ENCODE assay signal across 8 cellular contexts in the genomic region with DNA sequence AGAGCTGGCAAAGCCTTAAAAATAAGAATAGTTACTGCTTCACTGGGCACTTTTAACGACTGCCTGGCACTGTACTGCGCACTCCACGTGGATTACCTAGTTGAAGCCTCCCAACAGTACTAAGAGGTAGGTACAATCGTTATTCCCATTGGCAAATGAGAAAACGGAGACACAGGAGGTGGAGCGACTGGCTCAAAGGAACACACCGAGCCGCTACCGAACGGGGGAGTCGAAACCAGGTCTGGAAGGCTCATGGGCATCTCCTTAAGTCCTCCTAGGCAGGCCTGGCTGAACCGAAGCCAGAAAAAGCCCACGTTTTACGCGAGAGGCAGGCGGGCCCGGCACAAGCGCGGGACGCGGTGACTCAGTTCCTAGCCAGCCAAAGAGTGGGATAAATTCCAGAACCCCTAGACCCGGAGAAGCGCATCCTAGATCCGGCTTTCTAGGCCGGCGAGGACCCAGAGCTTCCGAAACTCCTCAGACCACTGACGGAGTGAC. TPM values are rescaled to one million over a fixed set of nuclear protein-coding genes. Genes with fewer than 3 reads are reported as not detected.
DNase-seq lines count a peak whose midpoint lies in the region; ATAC-seq and TF ChIP-seq lines count a peak whose summit lies in the region.

No MANE protein-coding gene starts in this region.

- H3K9ac ChIP-seq in endocrine pancreas (ENCODE audit: control insufficient read depth, insufficient read depth, low read length): peak overlapping the region; percentile 89

- peak overlapping the region; percentile 75 for H3K4me3 ChIP-seq in endocrine pancreas (ENCODE audit: control insufficient read depth, insufficient read depth, low read length)

- H3K9me3 Mint-ChIP-seq in activated CD8-positive, alpha-beta memory T cell treated with anti-CD3 and anti-CD28 coated beads, Interleukin-2, amount 10 ng/mL, durations not matched to agents 7 days and 5 days (ENCODE audit: low read depth): no peaks in the 10 kb centered on the region
- H3K9me3 Mint-ChIP-seq in activated CD4-positive, alpha-beta T cell treated with anti-CD3 and anti-CD28 coated beads, Interleukin-2, amount 10 ng/mL, durations not matched to agents 7 days and 5 days: no peaks in the 10 kb centered on the region
- H3K9me3 Mint-ChIP-seq in mesothelial cell of epicardium: no peaks in the 10 kb centered on the region

- no peaks in the 10 kb centered on the region for H3K27me3 Mint-ChIP-seq in activated CD8-positive, alpha-beta memory T cell treated with anti-CD3 and anti-CD28 coated beads, Interleukin-2, amount 10 ng/mL, durations not matched to agents 7 days and 5 days
- no peaks in the 10 kb centered on the region for H3K27me3 Mint-ChIP-seq in activated CD4-positive, alpha-beta T cell treated with anti-CD3 and anti-CD28 coated beads, Interleukin-2, amount 10 ng/mL, durations not matched to agents 7 days and 5 days
- no peaks in the 10 kb centered on the region for H3K27me3 Mint-ChIP-seq in mesothelial cell of epicardium (ENCODE audit: low read depth)

- H3K36me3 Mint-ChIP-seq in activated CD8-positive, alpha-beta memory T cell treated with anti-CD3 and anti-CD28 coated beads, Interleukin-2, amount 10 ng/mL, durations not matched to agents 7 days and 5 days: peaks cover 30% of the 10 kb centered on the region
- peaks cover 40% of the 10 kb centered on the region for H3K36me3 Mint-ChIP-seq in activated CD4-positive, alpha-beta T cell treated with anti-CD3 and anti-CD28 coated beads, Interleukin-2, amount 10 ng/mL, durations not matched to agents 7 days and 5 days (ENCODE audit: low read depth)
- peaks cover 19% of the 10 kb centered on the region for H3K36me3 Mint-ChIP-seq in mesothelial cell of epicardium

- peak; percentile 16 for ATAC-seq in activated CD8-positive, alpha-beta memory T cell treated with anti-CD3 and anti-CD28 coated beads, Interleukin-2, amount 10 ng/mL, durations not matched to agents 7 days and 5 days
- ATAC-seq in GM21717 (IDR thresholded peaks at IDR 0.05; ENCODE audit: unreplicated experiment): no peak

- CTCF ChIA-PET in activated CD8-positive, alpha-beta memory T cell treated with anti-CD3 and anti-CD28 coated beads, Interleukin-2, amount 10 ng/mL, durations not matched to agents 7 days and 5 days (lab: Charles Lee): interaction anchor here (0.8 to 2.9 kb wide), 13 partner anchors 8 to 216 kb away, joined by 3 to 17 read pairs (median 3); a partner anchor contains a TSS
- CTCF ChIA-PET in activated CD4-positive, alpha-beta T cell treated with anti-CD3 and anti-CD28 coated beads, Interleukin-2, amount 10 ng/mL, durations not matched to agents 7 days and 5 days (lab: Charles Lee): interaction anchor here (0.8 to 4.0 kb wide), 8 partner anchors 9 to 586 kb away, joined by 3 to 18 read pairs (median 4); no protein-coding TSS in a partner anchor

- H3K9me3 ChIP-seq in KOPT-K1 (ENCODE audit: insufficient read depth, low read length, poor library complexity, severe bottlenecking) (no peaks in the 10 kb centered on the region), endocrine pancreas (ENCODE audit: control insufficient read depth, low read length) (no peaks in the 10 kb centered on the region)

- peaks cover 15% of the 10 kb centered on the region for H3K4me1 ChIP-seq in endocrine pancreas (ENCODE audit: control insufficient read depth, insufficient read depth, low read length)

- peaks cover 57% of the 10 kb centered on the region for H3K36me3 ChIP-seq in KOPT-K1 (ENCODE audit: insufficient read depth, low read length)
- H3K36me3 ChIP-seq in endocrine pancreas (ENCODE audit: control insufficient read depth, insufficient read depth, low read length): peaks cover under 1% of the 10 kb centered on the region

- peak overlapping the region; percentile 90 for H3K27ac Mint-ChIP-seq in activated CD8-positive, alpha-beta memory T cell treated with anti-CD3 and anti-CD28 coated beads, Interleukin-2, amount 10 ng/mL, durations not matched to agents 7 days and 5 days
- H3K27ac Mint-ChIP-seq in activated CD4-positive, alpha-beta T cell treated with anti-CD3 and anti-CD28 coated beads, Interleukin-2, amount 10 ng/mL, durations not matched to agents 7 days and 5 days: peak overlapping the region; percentile 92
- H3K27ac Mint-ChIP-seq in mesothelial cell of epicardium: peak overlapping the region; percentile 99

- DNase-seq in activated CD8-positive, alpha-beta memory T cell treated with anti-CD3 and anti-CD28 coated beads, Interleukin-2, amount 10 ng/mL, durations not matched to agents 7 days and 5 days: peak; percentile 64
- DNase-seq in activated CD8-positive, alpha-beta memory T cell treated with anti-CD3 and anti-CD28 coated beads for 24 hours: no peak
- DNase-seq in activated CD4-positive, alpha-beta T cell treated with anti-CD3 and anti-CD28 coated beads, Interleukin-2, amount 10 ng/mL, durations not matched to agents 7 days and 5 days: peak; percentile 28
- DNase-seq in mesothelial cell of epicardium (ENCODE audit: low spot score in 2 of 2, unreplicated experiment in 2 of 2) (peak in 1 of 2 experiments; percentile 56), stromal cell of bone marrow (ENCODE audit: low read depth) (peak; percentile 76)

- POLR2A ChIA-PET in activated CD4-positive, alpha-beta T cell treated with anti-CD3 and anti-CD28 coated beads, Interleukin-2, amount 10 ng/mL, durations not matched to agents 7 days and 5 days (lab: Charles Lee): interaction anchor here (0.5 kb wide), 1 partner anchor 369 kb away, joined by 4 read pairs; no protein-coding TSS in a partner anchor

- no peak for TF ChIP-seq CTCF in mesothelial cell of epicardium (IDR thresholded peaks at IDR 0.05; ENCODE audit: unreplicated experiment)

- H3K4me3 Mint-ChIP-seq in activated CD8-positive, alpha-beta memory T cell treated with anti-CD3 and anti-CD28 coated beads, Interleukin-2, amount 10 ng/mL, durations not matched to agents 7 days and 5 days: peak overlapping the region; percentile 96
- H3K4me3 Mint-ChIP-seq in activated CD4-positive, alpha-beta T cell treated with anti-CD3 and anti-CD28 coated beads, Interleukin-2, amount 10 ng/mL, durations not matched to agents 7 days and 5 days: peak overlapping the region; percentile 94
- peak overlapping the region; percentile 95 for H3K4me3 Mint-ChIP-seq in mesothelial cell of epicardium

- peaks cover 49% of the 10 kb centered on the region for H3K4me1 Mint-ChIP-seq in activated CD8-positive, alpha-beta memory T cell treated with anti-CD3 and anti-CD28 coated beads, Interleukin-2, amount 10 ng/mL, durations not matched to agents 7 days and 5 days
- H3K4me1 Mint-ChIP-seq in activated CD4-positive, alpha-beta T cell treated with anti-CD3 and anti-CD28 coated beads, Interleukin-2, amount 10 ng/mL, durations not matched to agents 7 days and 5 days: peaks cover 48% of the 10 kb centered on the region
- peaks cover 22% of the 10 kb centered on the region for H3K4me1 Mint-ChIP-seq in mesothelial cell of epicardium

- H3K27ac ChIP-seq in KOPT-K1 (ENCODE audit: low read depth, low read length, poor library complexity, severe bottlenecking): peak overlapping the region; percentile 96

- H3K27me3 ChIP-seq in endocrine pancreas (ENCODE audit: control insufficient read depth, insufficient read depth, low read length): no peaks in the 10 kb centered on the region

RNA-seq across cellular contexts. Expression of a gene that starts 0.5 kb away (rescaled TPM):
- total RNA-seq in activated CD8-positive, alpha-beta memory T cell treated with anti-CD3 and anti-CD28 coated beads, Interleukin-2, amount 10 ng/mL, durations not matched to agents 7 days and 5 days: 100 to 1,000 TPM in 1 of 2 experiments, 10 to 100 TPM in 1; 94.7 to 128 TPM
- 10 to 100 TPM; 81.4 to 81.9 TPM for total RNA-seq in activated CD4-positive, alpha-beta T cell treated with anti-CD3 and anti-CD28 coated beads, Interleukin-2, amount 10 ng/mL, durations not matched to agents 7 days and 5 days
- total RNA-seq in mesothelial cell of epicardium: 98.2 to 103 TPM (median 99.4 TPM) in 3 replicates

RNA-seq across cellular contexts. Expression of a gene that starts 0.9 kb away (rescaled TPM):
- 100 to 1,000 TPM; 116 to 138 TPM for total RNA-seq in activated CD8-positive, alpha-beta memory T cell treated with anti-CD3 and anti-CD28 coated beads, Interleukin-2, amount 10 ng/mL, durations not matched to agents 7 days and 5 days
- total RNA-seq in activated CD4-positive, alpha-beta T cell treated with anti-CD3 and anti-CD28 coated beads, Interleukin-2, amount 10 ng/mL, durations not matched to agents 7 days and 5 days: 100 to 1,000 TPM in 1 of 2 experiments, 10 to 100 TPM in 1; 94.2 to 115 TPM
- 63.1 to 79.2 TPM (median 70.3 TPM) in 3 replicates for total RNA-seq in mesothelial cell of epicardium

RNA-seq across cellular contexts. Expression of a gene that starts 30.7 kb away (rescaled TPM):
- total RNA-seq in activated CD8-positive, alpha-beta memory T cell treated with anti-CD3 and anti-CD28 coated beads, Interleukin-2, amount 10 ng/mL, durations not matched to agents 7 days and 5 days: 1 to 10 TPM; 5.8 to 8.9 TPM
- total RNA-seq in activated CD4-positive, alpha-beta T cell treated with anti-CD3 and anti-CD28 coated beads, Interleukin-2, amount 10 ng/mL, durations not matched to agents 7 days and 5 days: 1 to 10 TPM; 5.7 to 8.6 TPM
- total RNA-seq in mesothelial cell of epicardium: 6.7 to 12.3 TPM (median 10.5 TPM) in 3 replicates

RNA-seq across cellular contexts. Expression of a gene that starts 30.8 kb away (rescaled TPM):
- total RNA-seq in activated CD8-positive, alpha-beta memory T cell treated with anti-CD3 and anti-CD28 coated beads, Interleukin-2, amount 10 ng/mL, durations not matched to agents 7 days and 5 days: 10 to 100 TPM; 72.2 to 75.4 TPM
- 10 to 100 TPM; 58.5 to 61.9 TPM for total RNA-seq in activated CD4-positive, alpha-beta T cell treated with anti-CD3 and anti-CD28 coated beads, Interleukin-2, amount 10 ng/mL, durations not matched to agents 7 days and 5 days
- 67.5 to 72.8 TPM (median 69.5 TPM) in 3 replicates for total RNA-seq in mesothelial cell of epicardium

RNA-seq across cellular contexts. Expression of a gene that starts 33.4 kb away (rescaled TPM):
- 100 to 1,000 TPM; 388 to 398 TPM for total RNA-seq in activated CD8-positive, alpha-beta memory T cell treated with anti-CD3 and anti-CD28 coated beads, Interleukin-2, amount 10 ng/mL, durations not matched to agents 7 days and 5 days
- total RNA-seq in activated CD4-positive, alpha-beta T cell treated with anti-CD3 and anti-CD28 coated beads, Interleukin-2, amount 10 ng/mL, durations not matched to agents 7 days and 5 days: 100 to 1,000 TPM; 361 to 399 TPM
- total RNA-seq in mesothelial cell of epicardium: 30.0 to 35.3 TPM (median 32.5 TPM) in 3 replicates
